In genomic region chr2:134248913-134249312, GRCh38 we compare ENCODE assay signal across 14 cellular contexts.
"Had no signal": no experiment of that assay in that cellular context is flagged by ENCODE, and none has a peak within 500 bp of the region (broad histone marks: within the 10 kb centered on the region; RNA-seq: fewer than 3 reads in every experiment).

No MANE protein-coding gene starts in this region.

- H3K27me3 Mint-ChIP-seq: activated naive CD8-positive, alpha-beta T cell treated with anti-CD3 and anti-CD28 coated beads for 36 hours had no signal

- H3K27ac ChIP-seq: breast epithelium, esophagus muscularis mucosa, psoas muscle, thyroid gland had no signal

- ATAC-seq: activated CD4-positive, CD25-positive, alpha-beta regulatory T cell treated with anti-CD3 and anti-CD28 coated beads, Interleukin-2, amount 50 U/mL, for 24 hours; left colon; psoas muscle had no signal

- H3K36me3 ChIP-seq: breast epithelium, esophagus muscularis mucosa, thyroid gland had no signal

- H3K9me3 ChIP-seq: breast epithelium, esophagus muscularis mucosa, psoas muscle, thyroid gland had no signal

- H3K27ac Mint-ChIP-seq: activated naive CD8-positive, alpha-beta T cell treated with anti-CD3 and anti-CD28 coated beads for 36 hours had no signal

- H3K4me1 ChIP-seq: breast epithelium, psoas muscle had no signal

- DNase-seq: activated CD4-positive, alpha-beta T cell treated with anti-CD3 and anti-CD28 coated beads, Interleukin-2, amount 50 U/mL, for 4 hours; activated gamma-delta T cell treated with Interleukin-2 at 50 U/mL for 16 hours; activated naive CD8-positive, alpha-beta T cell treated with anti-CD3 and anti-CD28 coated beads for 36 hours; activated T-cell treated with anti-CD3 and anti-CD28 coated beads, Interleukin-2, amount 50 U/mL, for 4 hours; glutamatergic neuron; left colon; mesenchymal stem cell; psoas muscle; stimulated activated CD4-positive, alpha-beta T cell treated with anti-CD3 and anti-CD28 coated beads, Interleukin-4, amount 100 ng/mL, for 24 hours; thyroid gland had no signal

- H3K9me3 Mint-ChIP-seq: activated naive CD8-positive, alpha-beta T cell treated with anti-CD3 and anti-CD28 coated beads for 36 hours; activated T-cell treated with anti-CD3 and anti-CD28 coated beads, Interleukin-2, amount 50 U/mL, for 4 hours; nephron had no signal

- H3K4me3 Mint-ChIP-seq: activated naive CD8-positive, alpha-beta T cell treated with anti-CD3 and anti-CD28 coated beads for 36 hours; activated T-cell treated with anti-CD3 and anti-CD28 coated beads, Interleukin-2, amount 50 U/mL, for 4 hours; nephron had no signal

- H3K4me3 ChIP-seq: breast epithelium, esophagus muscularis mucosa, psoas muscle, thyroid gland had no signal

- H3K27me3 ChIP-seq: breast epithelium, esophagus muscularis mucosa, thyroid gland had no signal
